In genomic region chr5:83285661-83286398, GRCh38 we compare ENCODE assay signal across 22 cellular contexts.
DNase-seq lines count a peak whose midpoint lies in the region; ATAC-seq, FAIRE-seq and TF ChIP-seq lines count a peak whose summit lies in the region.
"Had no signal": no experiment of that assay in that cellular context is flagged by ENCODE, and none has a peak within 500 bp of the region (broad histone marks: within the 10 kb centered on the region; RNA-seq: fewer than 3 reads in every experiment).

No MANE protein-coding gene starts in this region.

- no peaks in the 10 kb centered on the region for H3K9me3 Mint-ChIP-seq in Calu3 (ENCODE audit: low read depth, unreplicated experiment)
- H3K9me3 Mint-ChIP-seq: GM23338 had no signal

- no peak for TF ChIP-seq EP300 in gastroesophageal sphincter (IDR thresholded peaks at IDR 0.05)

- no peaks in the 10 kb centered on the region for H3K27me3 Mint-ChIP-seq in Calu3 (ENCODE audit: unreplicated experiment)
- H3K27me3 Mint-ChIP-seq: CD4-positive, CD25-positive, alpha-beta regulatory T cell had no signal

- no peak overlapping the region for H3K4me3 Mint-ChIP-seq in Calu3 (ENCODE audit: low read depth, unreplicated experiment)
- H3K4me3 Mint-ChIP-seq: CD4-positive, CD25-positive, alpha-beta regulatory T cell; GM23338 had no signal

- H3K4me1 ChIP-seq in right atrium auricular region = no peaks in the 10 kb centered on the region
- H3K4me1 ChIP-seq in gastroesophageal sphincter = no peaks in the 10 kb centered on the region
- no peaks in the 10 kb centered on the region for H3K4me1 ChIP-seq in body of pancreas
- H3K4me1 ChIP-seq: BE2C had no signal

- H3K27ac Mint-ChIP-seq in Calu3 (ENCODE audit: unreplicated experiment) = no peak overlapping the region
- H3K27ac Mint-ChIP-seq: CD4-positive, CD25-positive, alpha-beta regulatory T cell; GM23338 had no signal

- 67 to 76% methylated on average over 5 to 7 of the region's 7 CpGs for WGBS in gastroesophageal sphincter (ENCODE audit: low coverage in 1 of 2), 2 donors
- WGBS in body of pancreas, 2 donors = 92 to 93% methylated on average over 7 of the region's 7 CpGs

- ATAC-seq in left ventricle myocardium superior = peak; percentile 45
- ATAC-seq in gastroesophageal sphincter = peak; percentile 19
- ATAC-seq in body of pancreas = no peak
- ATAC-seq: GM23338, SK-N-SH treated with all-trans-retinoic acid at 6 μM for 48 hours had no signal

- H3K36me3 Mint-ChIP-seq in Calu3 (ENCODE audit: insufficient read depth, unreplicated experiment) = no peaks in the 10 kb centered on the region
- H3K36me3 Mint-ChIP-seq: CD4-positive, CD25-positive, alpha-beta regulatory T cell had no signal

- intact Hi-C loops in left ventricle myocardium superior (cut with micrococcal nuclease) (no loop called here), Calu3 (cut with micrococcal nuclease; ENCODE audit: unreplicated experiment) (no loop called here), body of pancreas (cut with DNase I) (no loop called here)

- no peaks in the 10 kb centered on the region for H3K9me3 ChIP-seq in right atrium auricular region
- H3K9me3 ChIP-seq in gastroesophageal sphincter = no peaks in the 10 kb centered on the region
- no peaks in the 10 kb centered on the region for H3K9me3 ChIP-seq in body of pancreas
- H3K9me3 ChIP-seq: BE2C had no signal

- TF ChIP-seq CTCF in right atrium auricular region (IDR thresholded peaks at IDR 0.05) (no peak), gastroesophageal sphincter (IDR thresholded peaks at IDR 0.05) (no peak), Calu3 (IDR thresholded peaks at IDR 0.05; ENCODE audit: unreplicated experiment) (no peak), body of pancreas (IDR thresholded peaks at IDR 0.05) (no peak)

- CTCF ChIA-PET in Calu3 (lab: Charles Lee) = no interaction called here

- peaks cover 14% of the 10 kb centered on the region for H3K4me1 Mint-ChIP-seq in Calu3 (ENCODE audit: low read depth, unreplicated experiment)
- H3K4me1 Mint-ChIP-seq: CD4-positive, CD25-positive, alpha-beta regulatory T cell had no signal

- FAIRE-seq in H54 (lab: Jason Lieb, UNC) = peak; percentile 6

- DNase-seq in left ventricle myocardium superior = no peak
- DNase-seq in right atrium auricular region (ENCODE audit: low spot score) = no peak
- no peak for DNase-seq in H54 (ENCODE audit: insufficient read length, low spot score)
- DNase-seq in Calu3 = no peak
- DNase-seq in DMS 273 (lab: John Stamatoyannopoulos, UW; ENCODE audit: unreplicated experiment) = no peak
- DNase-seq in body of pancreas = no peak
- DNase-seq in activated T-cell treated with anti-CD3 and anti-CD28 coated beads, Interleukin-2, amount 50 U/mL, for 48 hours = no peak
- DNase-seq: BE2C; CD4-positive, CD25-positive, alpha-beta regulatory T cell; COR-L47; DMS153; GF-D8; KBM-7; NCI-H1105 treated with DMSO at 0.1 percent for 48 hours; NCI-H1694; NCI-H2107; NCI-H510A treated with DMSO at 0.1 percent for 48 hours; NCI-H774; SIG-M5 had no signal

- TF ChIP-seq POLR2A in H54 (IDR thresholded peaks at IDR 0.05; ENCODE audit: low read depth, low read length) = no peak
- no peak for TF ChIP-seq POLR2A in gastroesophageal sphincter (IDR thresholded peaks at IDR 0.05)
- no peak for TF ChIP-seq POLR2A in body of pancreas (IDR thresholded peaks at IDR 0.05)

- H3K27ac ChIP-seq in right atrium auricular region (peak overlapping the region in 1 of 2 donors; percentile 23), gastroesophageal sphincter (no peak overlapping the region), body of pancreas (no peak overlapping the region)

- H3K36me3 ChIP-seq in right atrium auricular region = no peaks in the 10 kb centered on the region
- no peaks in the 10 kb centered on the region for H3K36me3 ChIP-seq in gastroesophageal sphincter
- no peaks in the 10 kb centered on the region for H3K36me3 ChIP-seq in body of pancreas (replicated peaks in 1 of 2; ENCODE audit: insufficient read depth in 1 of 2, low read depth in 2 of 2)
- H3K36me3 ChIP-seq: BE2C had no signal

- no peaks in the 10 kb centered on the region for H3K27me3 ChIP-seq in right atrium auricular region
- no peaks in the 10 kb centered on the region for H3K27me3 ChIP-seq in gastroesophageal sphincter
- H3K27me3 ChIP-seq in body of pancreas = no peaks in the 10 kb centered on the region
- H3K27me3 ChIP-seq: BE2C had no signal

- no peak overlapping the region for H3K4me3 ChIP-seq in right atrium auricular region
- H3K4me3 ChIP-seq in gastroesophageal sphincter = no peak overlapping the region
- H3K4me3 ChIP-seq in body of pancreas = no peak overlapping the region
- H3K4me3 ChIP-seq: GM23338 had no signal

- BruUV-seq in Calu3 (replicated peaks; lab: Mats Ljungman, UMichigan) = no TSS peak
